21 cellular contexts compared by ENCODE assay signal in genomic region chr11:2942872-2943710, GRCh38. TPM values are rescaled to one million over a fixed set of nuclear protein-coding genes. Genes with fewer than 3 reads are reported as not detected.
DNase-seq lines count a peak whose midpoint lies in the region; ATAC-seq and TF ChIP-seq lines count a peak whose summit lies in the region.
"Had no signal": no experiment of that assay in that cellular context is flagged by ENCODE, and none has a peak within 500 bp of the region (broad histone marks: within the 10 kb centered on the region; RNA-seq: fewer than 3 reads in every experiment).

No MANE protein-coding gene starts in this region.

- peaks cover 9% of the 10 kb centered on the region for H3K36me3 Mint-ChIP-seq in activated naive CD8-positive, alpha-beta T cell
- H3K36me3 Mint-ChIP-seq in activated naive CD8-positive, alpha-beta T cell treated with anti-CD3 and anti-CD28 coated beads, Interleukin-2, amount 50 U/mL, for 24 hours (ENCODE audit: low read depth) = peaks cover 47% of the 10 kb centered on the region
- H3K36me3 Mint-ChIP-seq in stimulated activated effector memory CD8-positive, alpha-beta T cell treated with anti-CD3 and anti-CD28 coated beads, Interleukin-12 subunit alpha, Interleukin-12 subunit beta, amount 100 ng/mL, for 72 hours = peaks cover 78% of the 10 kb centered on the region

- peaks cover 47% of the 10 kb centered on the region for H3K4me1 Mint-ChIP-seq in activated naive CD8-positive, alpha-beta T cell (ENCODE audit: low read depth)
- peaks cover 46% of the 10 kb centered on the region for H3K4me1 Mint-ChIP-seq in activated naive CD8-positive, alpha-beta T cell treated with anti-CD3 and anti-CD28 coated beads, Interleukin-2, amount 50 U/mL, for 24 hours
- H3K4me1 Mint-ChIP-seq in stimulated activated effector memory CD8-positive, alpha-beta T cell treated with anti-CD3 and anti-CD28 coated beads, Interleukin-12 subunit alpha, Interleukin-12 subunit beta, amount 100 ng/mL, for 72 hours = peaks cover 26% of the 10 kb centered on the region

- H3K27me3 ChIP-seq in adrenal gland = no peaks in the 10 kb centered on the region
- H3K27me3 ChIP-seq: body of pancreas, testis, vagina had no signal

- no peak overlapping the region for H3K27ac ChIP-seq in adrenal gland
- H3K27ac ChIP-seq: prostate gland, testis, vagina had no signal

- no peak overlapping the region for H3K4me3 Mint-ChIP-seq in activated naive CD8-positive, alpha-beta T cell
- H3K4me3 Mint-ChIP-seq in activated naive CD8-positive, alpha-beta T cell treated with anti-CD3 and anti-CD28 coated beads, Interleukin-2, amount 50 U/mL, for 24 hours = no peak overlapping the region
- H3K4me3 Mint-ChIP-seq in stimulated activated effector memory CD8-positive, alpha-beta T cell treated with anti-CD3 and anti-CD28 coated beads, Interleukin-12 subunit alpha, Interleukin-12 subunit beta, amount 100 ng/mL, for 72 hours = no peak overlapping the region

- H3K9me3 Mint-ChIP-seq in activated naive CD8-positive, alpha-beta T cell (ENCODE audit: low read depth) = peaks cover 7% of the 10 kb centered on the region
- peaks cover 10% of the 10 kb centered on the region for H3K9me3 Mint-ChIP-seq in activated naive CD8-positive, alpha-beta T cell treated with anti-CD3 and anti-CD28 coated beads, Interleukin-2, amount 50 U/mL, for 24 hours
- H3K9me3 Mint-ChIP-seq in stimulated activated effector memory CD8-positive, alpha-beta T cell treated with anti-CD3 and anti-CD28 coated beads, Interleukin-12 subunit alpha, Interleukin-12 subunit beta, amount 100 ng/mL, for 72 hours = peaks cover 6% of the 10 kb centered on the region

- peaks cover 0 to 17% of the 10 kb centered on the region in 2 donors for H3K4me1 ChIP-seq in adrenal gland (replicated peaks in 1 of 2)

- ATAC-seq in activated naive CD8-positive, alpha-beta T cell treated with anti-CD3 and anti-CD28 coated beads, Interleukin-2, amount 50 U/mL, for 24 hours = no peak
- ATAC-seq in stimulated activated effector memory CD8-positive, alpha-beta T cell treated with anti-CD3 and anti-CD28 coated beads, Interleukin-12 subunit alpha, Interleukin-12 subunit beta, amount 100 ng/mL, for 72 hours = no peak
- no peak for ATAC-seq in HG03108 (IDR thresholded peaks at IDR 0.05; ENCODE audit: unreplicated experiment)
- ATAC-seq: body of pancreas had no signal

- H3K4me3 ChIP-seq in adrenal gland = no peak overlapping the region
- H3K4me3 ChIP-seq: body of pancreas, mucosa of descending colon, prostate gland, testis, vagina had no signal

- in situ Hi-C loops in GM18951 (cut with MboI; ENCODE audit: low sequenced_read_pairs, unreplicated experiment) = no loop called here

- WGBS in adrenal gland, 4 donors = 80 to 93% (median 81%) methylated on average over 3 to 15 of the region's 15 CpGs

- H3K36me3 ChIP-seq in adrenal gland (replicated peaks in 1 of 2) = peaks cover 0 to 10% of the 10 kb centered on the region in 2 donors

- intact Hi-C loops in adrenal gland (cut with DNase I) = no loop called here

- H3K9me3 ChIP-seq in adrenal gland (replicated peaks in 1 of 3) = no peaks in the 10 kb centered on the region
- H3K9me3 ChIP-seq: prostate gland, testis had no signal

- no peaks in the 10 kb centered on the region for H3K27me3 Mint-ChIP-seq in activated naive CD8-positive, alpha-beta T cell
- no peaks in the 10 kb centered on the region for H3K27me3 Mint-ChIP-seq in activated naive CD8-positive, alpha-beta T cell treated with anti-CD3 and anti-CD28 coated beads, Interleukin-2, amount 50 U/mL, for 24 hours

- TF ChIP-seq POLR2A in GM18951 (IDR thresholded peaks at IDR 0.05; ENCODE audit: extremely low read depth, insufficient read depth, insufficient read length) = peak; percentile 20
- TF ChIP-seq POLR2A in adrenal gland (IDR thresholded peaks at IDR 0.05) = no peak

- peak overlapping the region; percentile 54 for H3K27ac Mint-ChIP-seq in activated naive CD8-positive, alpha-beta T cell
- H3K27ac Mint-ChIP-seq in activated naive CD8-positive, alpha-beta T cell treated with anti-CD3 and anti-CD28 coated beads, Interleukin-2, amount 50 U/mL, for 24 hours = no peak overlapping the region
- H3K27ac Mint-ChIP-seq in stimulated activated effector memory CD8-positive, alpha-beta T cell treated with anti-CD3 and anti-CD28 coated beads, Interleukin-12 subunit alpha, Interleukin-12 subunit beta, amount 100 ng/mL, for 72 hours = peak overlapping the region; percentile 57

- TF ChIP-seq CTCF in adrenal gland (IDR thresholded peaks at IDR 0.05) = no peak

- no peak for DNase-seq in activated naive CD8-positive, alpha-beta T cell treated with anti-CD3 and anti-CD28 coated beads, Interleukin-2, amount 50 U/mL, for 24 hours
- DNase-seq in adrenal gland (peak in 4 of 7 donors; percentile 8 to 48 (median 16)), HCEC 1CT (no peak)
- DNase-seq in stimulated activated effector memory CD8-positive, alpha-beta T cell treated with anti-CD3 and anti-CD28 coated beads, Interleukin-12 subunit alpha, Interleukin-12 subunit beta, amount 100 ng/mL, for 72 hours (ENCODE audit: low spot score in 2 of 2) = no peak
- DNase-seq: activated CD4-positive, alpha-beta T cell treated with anti-CD3 and anti-CD28 coated beads for 1 hour; DND-41; effector CD4-positive, alpha-beta T cell; foreskin melanocyte; GOT3; IMR-90; NCI-H2081 treated with DMSO at 0.1 percent for 48 hours; Right ventricle myocardium superior; SW 1271; testis had no signal

RNA-seq across cellular contexts. Expression of gene PHLDA2, which starts 13.9 kb away (rescaled TPM):
- 1 to 10 TPM in 6 of 8 donors, not detected in 2; 1.4 to 8.7 (median 2.3) TPM for total RNA-seq in adrenal gland
- 1 to 10 TPM in 2 of 3 donors, not detected in 1; 1.1 to 8.9 TPM for polyA plus RNA-seq in adrenal gland

RNA-seq across cellular contexts. Expression of gene NAP1L4, which starts 49.0 kb away (rescaled TPM):
- 10 to 100 TPM; 39.7 to 94.9 (median 76.6) TPM for total RNA-seq in adrenal gland
- 100 to 1,000 TPM in 1 of 3 donors, 10 to 100 TPM in 2; 63.1 to 100 (median 80.3) TPM for polyA plus RNA-seq in adrenal gland

RNA-seq across cellular contexts. Expression of gene CDKN1C, which starts 57.5 kb away (rescaled TPM):
- 100 to 1,000 TPM in 7 of 8 donors, 10 to 100 TPM in 1; 32.8 to 817 (median 464) TPM for total RNA-seq in adrenal gland
- 100 to 1,000 TPM in 2 of 3 donors, 10 to 100 TPM in 1; 17.7 to 229 (median 152) TPM for polyA plus RNA-seq in adrenal gland

Comparison
In these comparisons a context has a peak if more than half of its experiments do, and no peak if none do; other contexts are left out.
1. DNase-seq: peak in adrenal gland (4 of 7); none in activated naive CD8-positive, alpha-beta T cell treated with anti-CD3 and anti-CD28 coated beads, Interleukin-2, amount 50 U/mL, for 24 hours (single experiment), stimulated activated effector memory CD8-positive, alpha-beta T cell treated with anti-CD3 and anti-CD28 coated beads, Interleukin-12 subunit alpha, Interleukin-12 subunit beta, amount 100 ng/mL, for 72 hours (0 of 2) and HCEC 1CT (single experiment).